In genomic region chr1:43946244-43947060, GRCh38 we compare ENCODE assay signal across 8 cellular contexts. TPM values are rescaled to one million over a fixed set of nuclear protein-coding genes. Genes with fewer than 3 reads are reported as not detected.
DNase-seq lines count a peak whose midpoint lies in the region; ATAC-seq, FAIRE-seq and TF ChIP-seq lines count a peak whose summit lies in the region.

IPO13 (plus strand) TSS chr1:43946950; CDS start chr1:43947601, 651 bp downstream.

- BruUV-seq in HepG2 (replicated peaks; lab: Mats Ljungman, UMichigan) = no TSS peak

- peaks cover 11% of the 10 kb centered on the region for H3K79me2 ChIP-seq in HepG2 (ENCODE audit: insufficient read depth, low read length)

- no peaks in the 10 kb centered on the region; a peak in 1 of 5 replicates for H3K36me3 ChIP-seq in HepG2 (replicated peaks in 1 of 2; ENCODE audit: control insufficient read depth in 1 of 2, insufficient read depth in 2 of 2, low read length in 2 of 2)

- H4K20me1 ChIP-seq in HepG2 (ENCODE audit: insufficient read depth, low read length) = no peaks in the 10 kb centered on the region

- H3K27me3 ChIP-seq in HepG2 (ENCODE audit: control insufficient read depth in 1 of 2, insufficient read depth in 2 of 2, low read length in 2 of 2) = no peaks in the 10 kb centered on the region; a peak in 1 of 5 replicates

- peak within 1 kb of the TSS; percentile 94 for H3K9ac ChIP-seq in HepG2 (ENCODE audit: insufficient read depth, low read depth, low read length)

- DNase-seq in NCI-H526 (lab: John Stamatoyannopoulos, UW) = peak; percentile 94 to 99
- DNase-seq in activated CD4-positive, alpha-beta T cell treated with anti-CD3 and anti-CD28 coated beads, Interleukin-2, amount 50 U/mL, for 1 hour = peak; percentile 94
- DNase-seq in dedifferentiated amniotic fluid mesenchymal stem cell (ENCODE audit: extremely low spot score) = peak; percentile 94
- peak; percentile 92 for DNase-seq in HepG2 (ENCODE audit: low spot score)
- peak; percentile 96 for DNase-seq in stimulated activated CD4-positive, alpha-beta T cell treated with anti-CD3 and anti-CD28 coated beads, Interleukin-4, amount 100 ng/mL, for 1 hour

- intact Hi-C loops in HepG2 (cut with micrococcal nuclease; ENCODE audit: unreplicated experiment) = loop anchor here (1.0 to 5.0 kb wide), 3 partner anchors 10 to 239 kb away; partner anchors contain the start of gene ST3GAL3

- peak; percentile 77 for FAIRE-seq in HepG2 (lab: Jason Lieb, UNC)

- no peak within 1 kb of the TSS for H2AFZ ChIP-seq in HepG2 (ENCODE audit: low read length)

- H3K4me1 ChIP-seq in HepG2 (ENCODE audit: insufficient read depth, low read length) = peaks cover 27% of the 10 kb centered on the region

- TF ChIP-seq CTCF in C4-2B (conservative IDR thresholded peaks at IDR 0.05) = peak; percentile 93
- peak; percentile 99 for TF ChIP-seq CTCF in HepG2 (CRISPR knock-in tag; IDR thresholded peaks at IDR 0.05)

- TF ChIP-seq EP300 in HepG2 (IDR thresholded peaks at IDR 0.05; ENCODE audit: low read depth in 2 of 2, low read length in 2 of 2) = no peak
- TF ChIP-seq EP300 in HepG2 (CRISPR knock-in tag; IDR thresholded peaks at IDR 0.05; ENCODE audit: borderline replicate concordance) = no peak

- TF ChIP-seq RAD21 in HepG2 (CRISPR knock-in tag; IDR thresholded peaks at IDR 0.05) = peak; percentile 72

- POLR2A ChIA-PET in HepG2 (lab: Yijun Ruan, JAX) = interaction anchor here (0.8 to 5.0 kb wide), 9 partner anchors 11 to 296 kb away, joined by 3 to 38 read pairs (median 7); partner anchors contain the start of genes ATP6V0B, DPH2 and KDM4A

- CTCF ChIA-PET in HepG2 (lab: Yijun Ruan, JAX; ENCODE audit: low intra/inter-chr PET ratio, low total read pairs) = interaction anchor here (0.7 kb wide), 1 partner anchor 183 kb away, joined by 3 read pairs; no protein-coding TSS in a partner anchor

- H3K27ac ChIP-seq in C4-2B (peak within 1 kb of the TSS; percentile 90), HepG2 (ENCODE audit: extremely low read length, insufficient read depth, low read length) (peak within 1 kb of the TSS; percentile 93)

- in situ Hi-C loops in HepG2 (cut with HindIII; ENCODE audit: extremely low pct_ligation_motif_present, low pct_unique_long_range_greater_than_20kb) = no loop called here

- peak within 1 kb of the TSS; percentile 69 to 90 (median 79) for H3K4me3 ChIP-seq in HepG2 (replicated peaks in 1 of 3; ENCODE audit: insufficient read depth in 1 of 3, low read depth in 2 of 3, low read length in 3 of 3)

- H3K9me3 ChIP-seq in HepG2 (ENCODE audit: low read length) = no peaks in the 10 kb centered on the region

- ATAC-seq in GM19324 (IDR thresholded peaks at IDR 0.05; ENCODE audit: low FRiP score, unreplicated experiment) (peak; percentile 94), HG03469 (IDR thresholded peaks at IDR 0.05; ENCODE audit: unreplicated experiment) (peak; percentile 85), HepG2 (peak; percentile 92)

- peak; percentile 76 to 87 for TF ChIP-seq POLR2A in HepG2 (IDR thresholded peaks at IDR 0.05; ENCODE audit: insufficient read depth in 1 of 2, low read depth in 2 of 2, low read length in 2 of 2)

- WGBS in HepG2 (ENCODE audit: low lambda C conversion rate) = under 1% methylated on average over 32 of the region's 73 CpGs

- peak within 1 kb of the TSS; percentile 84 for H3K4me2 ChIP-seq in HepG2 (ENCODE audit: low read depth, low read length)

TF ChIP-seq in HepG2, 621 proteins besides CTCF, POLR2A, EP300 and RAD21 (continues in another document):
- TF ChIP-seq ZNF558 (CRISPR knock-in tag; IDR thresholded peaks at IDR 0.05; ENCODE audit: borderline replicate concordance) (peak; percentile 62), GATAD2A (CRISPR knock-in tag; IDR thresholded peaks at IDR 0.05) (peak; percentile 78), ZGPAT (CRISPR knock-in tag; IDR thresholded peaks at IDR 0.05) (peak; percentile 98), MIER2 (CRISPR knock-in tag; IDR thresholded peaks at IDR 0.05) (peak; percentile 93), ZNF569 (CRISPR knock-in tag; IDR thresholded peaks at IDR 0.05; ENCODE audit: borderline replicate concordance) (0 out of 2 replicates have a peak, but pooled peaks have one; percentile 62), ZNF383 (CRISPR knock-in tag; IDR thresholded peaks at IDR 0.05; ENCODE audit: borderline replicate concordance) (no peak; the same call in 1 of the 2 replicates), NFIB (CRISPR knock-in tag; IDR thresholded peaks at IDR 0.05; ENCODE audit: borderline replicate concordance) (no peak), PITX1 (CRISPR knock-in tag; IDR thresholded peaks at IDR 0.05) (peak; percentile 78), SMARCC2 (IDR thresholded peaks at IDR 0.05) (no peak), ZNF142 (CRISPR knock-in tag; IDR thresholded peaks at IDR 0.05) (peak; percentile 45; the same call in 1 of the 2 replicates), SKI (IDR thresholded peaks at IDR 0.05; ENCODE audit: partially characterized antibody) (peak; percentile 41)

RNA-seq across cellular contexts. Expression of gene IPO13, which starts in this region (rescaled TPM):
- 14.3 and 15.6 TPM in 2 replicates for total RNA-seq in HepG2 (2016; rRNA removed; fragmentation: Illumina TruSeq; extraction: Trizol)
- total RNA-seq in HepG2 (2016; cell fraction: cytosol; rRNA removed; fragmentation: Illumina TruSeq; extraction: Trizol; ENCODE audit: low read depth) = 2.4 and 3.1 TPM in 2 replicates
- 13.4 and 14.4 TPM in 2 replicates for total RNA-seq in HepG2 (2016; cell fraction: insoluble cytoplasmic fraction; rRNA removed; fragmentation: Illumina TruSeq; extraction: Trizol)
- total RNA-seq in HepG2 (2016; cell fraction: membrane; rRNA removed; fragmentation: Illumina TruSeq; extraction: Trizol) = 5.8 and 6.8 TPM in 2 replicates
- 15.1 and 20.1 TPM in 2 replicates for total RNA-seq in HepG2 (2016; cell fraction: nucleus; rRNA removed; fragmentation: Illumina TruSeq; extraction: Trizol)
- polyA plus RNA-seq in HepG2 (2011; rRNA removed) = 12.9 and 15.0 TPM in 2 replicates
- polyA plus RNA-seq in HepG2 (2011; cell fraction: cytosol; rRNA removed) = 11.2 and 12.8 TPM in 2 replicates
- 43.8 and 47.3 TPM in 2 replicates for polyA plus RNA-seq in HepG2 (2011; cell fraction: nucleus; rRNA removed)
- polyA plus RNA-seq in HepG2 (2012) = 9.7 and 11.8 TPM in 2 replicates
- polyA plus RNA-seq in HepG2 (2016; cell fraction: cytosol; fragmentation: Illumina TruSeq; extraction: Trizol; ENCODE audit: low read depth) = 2.2 and 2.4 TPM in 2 replicates
- polyA plus RNA-seq in HepG2 (2016; cell fraction: insoluble cytoplasmic fraction; fragmentation: Illumina TruSeq; extraction: Trizol; ENCODE audit: low read depth) = 14.5 and 14.6 TPM in 2 replicates
- 3.4 and 5.4 TPM in 2 replicates for polyA plus RNA-seq in HepG2 (2016; cell fraction: membrane; fragmentation: Illumina TruSeq; extraction: Trizol; ENCODE audit: low read depth)
- 47.0 and 47.3 TPM in 2 replicates for polyA plus RNA-seq in HepG2 (2016; cell fraction: nucleus; fragmentation: Illumina TruSeq; extraction: Trizol; ENCODE audit: insufficient read depth, low read depth)
- 37.2 and 43.4 TPM in 2 replicates for polyA minus RNA-seq in HepG2 (2011; rRNA and poly(A)+ RNA removed; ENCODE audit: low replicate concordance)
- 8.7 and 12.3 TPM in 2 replicates for polyA minus RNA-seq in HepG2 (2011; cell fraction: cytosol; rRNA and poly(A)+ RNA removed)
- polyA minus RNA-seq in HepG2 (2011; cell fraction: nucleus; rRNA and poly(A)+ RNA removed) = 9.8 and 11.1 TPM in 2 replicates

Comparison
In these comparisons a context has a peak if more than half of its experiments do, and no peak if none do; other contexts are left out.
1. Peak in every context shown above with its lines: DNase-seq, ATAC-seq, H3K4me3 ChIP-seq and H3K27ac ChIP-seq.